Comparison of ENCODE assay signal across 11 cellular contexts in the genomic region with DNA sequence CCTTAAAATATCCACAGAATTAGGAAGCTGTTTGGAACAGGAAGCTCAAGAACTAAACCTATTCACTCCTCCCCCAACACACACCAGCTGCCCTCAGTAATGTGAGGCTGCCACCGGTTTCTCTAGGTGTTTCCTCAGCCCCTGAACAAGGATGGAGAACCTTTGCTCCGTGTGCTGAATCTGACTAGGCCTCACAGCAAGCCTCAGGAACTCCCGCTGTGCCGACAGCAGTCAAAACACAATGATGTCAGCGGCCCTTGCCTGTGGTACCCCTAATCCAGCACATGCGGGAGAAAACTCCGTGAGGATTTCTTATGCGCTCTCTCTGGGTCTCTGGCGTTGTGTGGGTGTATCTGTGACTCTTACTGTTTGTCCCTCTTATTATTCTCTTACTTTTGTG.
"Had no signal": no experiment of that assay in that cellular context is flagged by ENCODE, and none has a peak within 500 bp of the region (broad histone marks: within the 10 kb centered on the region; RNA-seq: fewer than 3 reads in every experiment).

No MANE protein-coding gene starts in this region.

- H3K27me3 Mint-ChIP-seq: activated naive CD8-positive, alpha-beta T cell had no signal

- H3K27ac ChIP-seq: foreskin keratinocyte, right atrium auricular region, skin epidermis, stomach had no signal

- H3K9me3 Mint-ChIP-seq: neural crest cell had no signal

- H3K36me3 Mint-ChIP-seq: activated naive CD8-positive, alpha-beta T cell had no signal

- H3K9me3 ChIP-seq: right atrium auricular region, stomach had no signal

- H3K4me1 ChIP-seq: foreskin keratinocyte, right atrium auricular region, stomach had no signal

- ATAC-seq: foreskin keratinocyte, T-helper 17 cell had no signal

- H3K4me3 ChIP-seq: right atrium auricular region, skin epidermis, stomach had no signal

- DNase-seq: activated CD4-positive, alpha-beta T cell treated with anti-CD3 and anti-CD28 coated beads, Interleukin-2, amount 50 U/mL, for 1 hour; activated T-cell treated with anti-CD3 and anti-CD28 coated beads for 4 hours; foreskin keratinocyte; kidney; posterior cingulate gyrus; stomach; T-helper 17 cell had no signal

- H3K27me3 ChIP-seq: foreskin keratinocyte, right atrium auricular region, stomach had no signal

- H3K27ac Mint-ChIP-seq: activated naive CD8-positive, alpha-beta T cell; T-helper 17 cell had no signal

- H3K36me3 ChIP-seq: right atrium auricular region, stomach had no signal

- H3K4me3 Mint-ChIP-seq: activated naive CD8-positive, alpha-beta T cell; neural crest cell; T-helper 17 cell had no signal
